Comparison of ENCODE assay signal across 8 cellular contexts in genomic region chr19:10286803-10287737, GRCh38. TPM values are rescaled to one million over a fixed set of nuclear protein-coding genes. Genes with fewer than 3 reads are reported as not detected.
DNase-seq lines count a peak whose midpoint lies in the region; ATAC-seq lines count a peak whose summit lies in the region.

Gene ICAM4, plus strand, starts transcription at chr19:10286955. Its CDS starts 58 bp downstream, at chr19:10287013.

- ATAC-seq in activated T-cell treated with anti-CD3 and anti-CD28 coated beads, Interleukin-2, amount 50 U/mL, for 4 hours, result no peak
- no peak for ATAC-seq in HG03521 (IDR thresholded peaks at IDR 0.05; ENCODE audit: unreplicated experiment)

- H3K9me3 Mint-ChIP-seq in activated T-cell treated with anti-CD3 and anti-CD28 coated beads, Interleukin-2, amount 50 U/mL, for 4 hours, result no peaks in the 10 kb centered on the region

- H3K36me3 Mint-ChIP-seq in activated T-cell treated with anti-CD3 and anti-CD28 coated beads, Interleukin-2, amount 50 U/mL, for 4 hours (ENCODE audit: insufficient read depth), result peaks cover 17% of the 10 kb centered on the region

- peaks cover 59% of the 10 kb centered on the region for H3K4me1 Mint-ChIP-seq in activated T-cell treated with anti-CD3 and anti-CD28 coated beads, Interleukin-2, amount 50 U/mL, for 4 hours (ENCODE audit: low read depth)

- H3K36me3 ChIP-seq in subcutaneous abdominal adipose tissue (ENCODE audit: control insufficient read depth in 5 of 5, insufficient read depth in 5 of 5, low read length in 5 of 5), result peaks cover 0 to 36% (median 28%) of the 10 kb centered on the region in 5 donors

- peaks cover 40% of the 10 kb centered on the region for H3K27me3 Mint-ChIP-seq in activated T-cell treated with anti-CD3 and anti-CD28 coated beads, Interleukin-2, amount 50 U/mL, for 4 hours (ENCODE audit: low read depth)

- H3K27ac ChIP-seq in subcutaneous abdominal adipose tissue (ENCODE audit: low read depth, low read length), result no peak within 1 kb of the TSS

- H3K4me1 ChIP-seq in subcutaneous abdominal adipose tissue (ENCODE audit: control insufficient read depth in 5 of 5, insufficient read depth in 5 of 5, low read length in 5 of 5), result peaks cover 5 to 68% (median 51%) of the 10 kb centered on the region in 5 donors

- H3K4me3 ChIP-seq in iPS-18c (ENCODE audit: insufficient read depth, low read depth, low read length) (peak within 1 kb of the TSS; percentile 53), subcutaneous abdominal adipose tissue (ENCODE audit: low read depth in 1 of 5, low read length in 5 of 5) (peak within 1 kb of the TSS in 3 of 5 donors; percentile 22 to 32 (median 26))

- no peak within 1 kb of the TSS for H3K4me3 Mint-ChIP-seq in activated T-cell treated with anti-CD3 and anti-CD28 coated beads, Interleukin-2, amount 50 U/mL, for 4 hours

- H3K9ac ChIP-seq in subcutaneous abdominal adipose tissue (ENCODE audit: low read length in 5 of 5), result no peak within 1 kb of the TSS

- H3K27me3 ChIP-seq in subcutaneous abdominal adipose tissue (ENCODE audit: control insufficient read depth in 5 of 5, insufficient read depth in 4 of 5, low read length in 5 of 5), result peaks cover 32 to 54% (median 41%) of the 10 kb centered on the region in 5 donors

- H3K9me3 ChIP-seq in iPS-18c (ENCODE audit: control insufficient read depth, insufficient read depth, low read length), result no peaks in the 10 kb centered on the region
- no peaks in the 10 kb centered on the region for H3K9me3 ChIP-seq in subcutaneous abdominal adipose tissue (ENCODE audit: control insufficient read depth in 5 of 5, low read length in 5 of 5)

- DNase-seq in AML-193 (lab: John Stamatoyannopoulos, UW) (peak; percentile 71 to 73), HUDEP-2 (lab: John Stamatoyannopoulos, UW; ENCODE audit: unreplicated experiment in 76 of 76) (peak in 75 of 76 experiments; percentile 72 to 100 (median 95)), NCI-H446 treated with DMSO at 0.1 percent for 48 hours (lab: John Stamatoyannopoulos, UW) (no peak), NCI-H510A (lab: John Stamatoyannopoulos, UW) (no peak)
- DNase-seq in activated T-cell treated with anti-CD3 and anti-CD28 coated beads, Interleukin-2, amount 50 U/mL, for 4 hours, result peak; percentile 16

RNA-seq across cellular contexts. Expression of gene ICAM4, which starts in this region (rescaled TPM):
- under 1 TPM; 0.27 to 0.53 (median 0.38) TPM for total RNA-seq in activated T-cell treated with anti-CD3 and anti-CD28 coated beads, Interleukin-2, amount 50 U/mL, for 4 hours

Comparison
In these comparisons a context has a peak if more than half of its experiments do, and no peak if none do; other contexts are left out.
1. Peak in DNase-seq in activated T-cell treated with anti-CD3 and anti-CD28 coated beads, Interleukin-2, amount 50 U/mL, for 4 hours; RNA of the gene not detected or under 1 TPM.
2. DNase-seq: peak in AML-193 (2 of 2) and HUDEP-2 (75 of 76); none in NCI-H446 treated with DMSO at 0.1 percent for 48 hours (single experiment) and NCI-H510A (single experiment).